Comparison of ENCODE assay signal across 19 cellular contexts in genomic region chr20:58438970-58439808, GRCh38. TPM values are rescaled to one million over a fixed set of nuclear protein-coding genes. Genes with fewer than 3 reads are reported as not detected.
A peak's percentile ranks its signal among the peaks of the same experiment; 100 is the strongest.
DNase-seq lines count a peak whose midpoint lies in the region; ATAC-seq lines count a peak whose summit lies in the region.
"Had no signal": no experiment of that assay in that cellular context is flagged by ENCODE, and none has a peak within 500 bp of the region (broad histone marks: within the 10 kb centered on the region; RNA-seq: fewer than 3 reads in every experiment).

No MANE protein-coding gene starts in this region.

- no peak overlapping the region for H2AFZ ChIP-seq in mesenchymal stem cell (ENCODE audit: low read depth, low read length)

- H2BK120ac ChIP-seq in mesenchymal stem cell (ENCODE audit: low read depth, low read length): no peak overlapping the region

- no peaks in the 10 kb centered on the region for H3K9me3 ChIP-seq in mesenchymal stem cell (ENCODE audit: control insufficient read depth, low read length)
- H3K9me3 ChIP-seq: Caco-2 had no signal

- peaks cover 28% of the 10 kb centered on the region for H3K4me1 Mint-ChIP-seq in activated T-helper 1 cell treated with anti-CD3 and anti-CD28 coated beads, Interleukin-12 subunit alpha, Interleukin-12 subunit beta, Interleukin-2, Interleukin-4 antibody, amounts not matched to agents 30 ng/mL and 10 ng/mL and 1 ng/mL, durations not matched to agents 14 hours and 24 hours and 36 hours (ENCODE audit: low read depth)
- H3K4me1 Mint-ChIP-seq in stimulated activated naive CD8-positive, alpha-beta T cell treated with anti-CD3 and anti-CD28 coated beads, Interleukin-15, amount 100 ng/mL, for 72 hours: peaks cover 47% of the 10 kb centered on the region

- no peak overlapping the region for H3K27ac ChIP-seq in mesenchymal stem cell (ENCODE audit: low read length, poor library complexity, severe bottlenecking)
- H3K27ac ChIP-seq: WERI-Rb-1 had no signal

- no peak overlapping the region for H2BK5ac ChIP-seq in mesenchymal stem cell (ENCODE audit: low read depth, low read length, poor library complexity, severe bottlenecking)

- H3K4me3 Mint-ChIP-seq in activated T-helper 1 cell treated with anti-CD3 and anti-CD28 coated beads, Interleukin-12 subunit alpha, Interleukin-12 subunit beta, Interleukin-2, Interleukin-4 antibody, amounts not matched to agents 30 ng/mL and 10 ng/mL and 1 ng/mL, durations not matched to agents 14 hours and 24 hours and 36 hours: no peak overlapping the region
- no peak overlapping the region for H3K4me3 Mint-ChIP-seq in stimulated activated naive CD8-positive, alpha-beta T cell treated with anti-CD3 and anti-CD28 coated beads, Interleukin-15, amount 100 ng/mL, for 72 hours
- H3K4me3 Mint-ChIP-seq: type B pancreatic cell had no signal

- peak overlapping the region in 1 of 2 experiments; percentile 10 for H3K14ac ChIP-seq in mesenchymal stem cell (ENCODE audit: low read length in 2 of 2)

- H3K9ac ChIP-seq in mesenchymal stem cell (ENCODE audit: low read length): no peak overlapping the region

- H3K36me3 ChIP-seq in mesenchymal stem cell (ENCODE audit: control insufficient read depth in 1 of 2, insufficient read depth in 2 of 2, low read depth in 1 of 2, low read length in 2 of 2): peaks cover 15 to 61% of the 10 kb centered on the region in 2 experiments

- intact Hi-C loops in activated T-helper 1 cell treated with anti-CD3 and anti-CD28 coated beads, Interleukin-12 subunit alpha, Interleukin-12 subunit beta, Interleukin-2, Interleukin-4 antibody, amounts not matched to agents 30 ng/mL and 10 ng/mL and 1 ng/mL, durations not matched to agents 14 hours and 24 hours and 36 hours (cut with micrococcal nuclease): no loop called here

- H3K79me1 ChIP-seq in mesenchymal stem cell (replicated peaks; ENCODE audit: low read length, poor library complexity, severe bottlenecking): peaks cover 27% of the 10 kb centered on the region

- H3K4me2 ChIP-seq in mesenchymal stem cell (ENCODE audit: low read length, poor library complexity, severe bottlenecking): no peak overlapping the region

- no peak overlapping the region for H4K8ac ChIP-seq in mesenchymal stem cell (ENCODE audit: low read length)

- peaks cover 0 to 15% of the 10 kb centered on the region in 2 donors for H3K36me3 Mint-ChIP-seq in activated naive CD4-positive, alpha-beta T cell treated with anti-CD3 and anti-CD28 coated beads, Interleukin-2, amount 50 U/mL, for 72 hours
- peaks cover 40% of the 10 kb centered on the region for H3K36me3 Mint-ChIP-seq in activated T-helper 1 cell treated with anti-CD3 and anti-CD28 coated beads, Interleukin-12 subunit alpha, Interleukin-12 subunit beta, Interleukin-2, Interleukin-4 antibody, amounts not matched to agents 30 ng/mL and 10 ng/mL and 1 ng/mL, durations not matched to agents 14 hours and 24 hours and 36 hours (ENCODE audit: low read depth)

- no peak overlapping the region for H4K91ac ChIP-seq in mesenchymal stem cell (ENCODE audit: low read length)

- no peak overlapping the region for H2AK5ac ChIP-seq in mesenchymal stem cell (ENCODE audit: low read length, severe bottlenecking)

- no peak overlapping the region for H2BK12ac ChIP-seq in mesenchymal stem cell (ENCODE audit: low read length in 2 of 2)

- H3K9me3 Mint-ChIP-seq in activated naive CD4-positive, alpha-beta T cell treated with anti-CD3 and anti-CD28 coated beads, Interleukin-2, amount 50 U/mL, for 72 hours: no peaks in the 10 kb centered on the region
- no peaks in the 10 kb centered on the region for H3K9me3 Mint-ChIP-seq in activated T-helper 1 cell treated with anti-CD3 and anti-CD28 coated beads, Interleukin-12 subunit alpha, Interleukin-12 subunit beta, Interleukin-2, Interleukin-4 antibody, amounts not matched to agents 30 ng/mL and 10 ng/mL and 1 ng/mL, durations not matched to agents 14 hours and 24 hours and 36 hours
- H3K9me3 Mint-ChIP-seq in stimulated activated naive CD8-positive, alpha-beta T cell treated with anti-CD3 and anti-CD28 coated beads, Interleukin-15, amount 100 ng/mL, for 72 hours: no peaks in the 10 kb centered on the region
- H3K9me3 Mint-ChIP-seq: IgD-negative memory B cell, type B pancreatic cell had no signal

- no peak overlapping the region for H3K4me3 ChIP-seq in mesenchymal stem cell (ENCODE audit: insufficient read depth in 1 of 2, low read depth in 1 of 2, low read length in 2 of 2)

- 96% methylated on average over 4 of the region's 5 CpGs for WGBS in mesenchymal stem cell

- H3K27me3 Mint-ChIP-seq in activated T-helper 1 cell treated with anti-CD3 and anti-CD28 coated beads, Interleukin-12 subunit alpha, Interleukin-12 subunit beta, Interleukin-2, Interleukin-4 antibody, amounts not matched to agents 30 ng/mL and 10 ng/mL and 1 ng/mL, durations not matched to agents 14 hours and 24 hours and 36 hours (ENCODE audit: insufficient read depth): no peaks in the 10 kb centered on the region
- no peaks in the 10 kb centered on the region for H3K27me3 Mint-ChIP-seq in stimulated activated naive CD8-positive, alpha-beta T cell treated with anti-CD3 and anti-CD28 coated beads, Interleukin-15, amount 100 ng/mL, for 72 hours
- H3K27me3 Mint-ChIP-seq: IgD-negative memory B cell, type B pancreatic cell had no signal

- H2BK15ac ChIP-seq in mesenchymal stem cell (ENCODE audit: low read depth, poor library complexity, severe bottlenecking): no peak overlapping the region

- DNase-seq in activated naive CD4-positive, alpha-beta T cell treated with anti-CD3 and anti-CD28 coated beads, Interleukin-2, amount 50 U/mL, for 72 hours (ENCODE audit: low spot score in 2 of 2): no peak
- no peak for DNase-seq in activated naive CD4-positive, alpha-beta T cell treated with Interleukin-2 at 50 U/mL for 16 hours
- DNase-seq in activated T-helper 1 cell treated with anti-CD3 and anti-CD28 coated beads, Interleukin-12 subunit alpha, Interleukin-12 subunit beta, Interleukin-2, Interleukin-4 antibody, amounts not matched to agents 30 ng/mL and 10 ng/mL and 1 ng/mL, durations not matched to agents 14 hours and 24 hours and 36 hours (ENCODE audit: low spot score): no peak
- no peak for DNase-seq in mesenchymal stem cell
- DNase-seq in stimulated activated naive CD8-positive, alpha-beta T cell treated with anti-CD3 and anti-CD28 coated beads, Interleukin-15, amount 100 ng/mL, for 72 hours: no peak
- DNase-seq in CD1c-positive myeloid dendritic cell (ENCODE audit: extremely low spot score): no peak
- no peak for DNase-seq in HK-2 (ENCODE audit: unreplicated experiment)
- DNase-seq: activated CD8-positive, alpha-beta memory T cell treated with anti-CD3 and anti-CD28 coated beads for 24 hours; activated effector memory CD4-positive, alpha-beta T cell treated with anti-CD3 and anti-CD28 coated beads, Interleukin-2, amount 50 U/mL, for 16 hours; aorta; Caco-2; hypothalamus; NCI-H2029; NCI-H510A; posterior cingulate gyrus; WERI-Rb-1 had no signal

- peak overlapping the region; percentile 37 to 42 for H3K4ac ChIP-seq in mesenchymal stem cell (ENCODE audit: low read depth in 1 of 2, low read length in 2 of 2)

- no peaks in the 10 kb centered on the region for H3K27me3 ChIP-seq in mesenchymal stem cell (ENCODE audit: control insufficient read depth in 1 of 2, insufficient read depth in 1 of 2, low read length in 2 of 2)

- H3K27ac Mint-ChIP-seq in activated naive CD4-positive, alpha-beta T cell treated with anti-CD3 and anti-CD28 coated beads, Interleukin-2, amount 50 U/mL, for 72 hours: peak overlapping the region; percentile 31 to 57
- peak overlapping the region; percentile 9 for H3K27ac Mint-ChIP-seq in activated T-helper 1 cell treated with anti-CD3 and anti-CD28 coated beads, Interleukin-12 subunit alpha, Interleukin-12 subunit beta, Interleukin-2, Interleukin-4 antibody, amounts not matched to agents 30 ng/mL and 10 ng/mL and 1 ng/mL, durations not matched to agents 14 hours and 24 hours and 36 hours
- peak overlapping the region; percentile 6 to 40 for H3K27ac Mint-ChIP-seq in stimulated activated naive CD8-positive, alpha-beta T cell treated with anti-CD3 and anti-CD28 coated beads, Interleukin-15, amount 100 ng/mL, for 72 hours
- H3K27ac Mint-ChIP-seq: type B pancreatic cell had no signal

- peaks cover 6% of the 10 kb centered on the region for H3K4me1 ChIP-seq in mesenchymal stem cell (ENCODE audit: control insufficient read depth, insufficient read depth, low read depth, low read length)

- no peak for ATAC-seq in activated naive CD4-positive, alpha-beta T cell treated with anti-CD3 and anti-CD28 coated beads, Interleukin-2, amount 50 U/mL, for 72 hours
- no peak for ATAC-seq in stimulated activated naive CD8-positive, alpha-beta T cell treated with anti-CD3 and anti-CD28 coated beads, Interleukin-15, amount 100 ng/mL, for 72 hours
- no peak for ATAC-seq in GM19035 (IDR thresholded peaks at IDR 0.05; ENCODE audit: unreplicated experiment)

- peak overlapping the region in 1 of 2 experiments; percentile 34 for H3K18ac ChIP-seq in mesenchymal stem cell (ENCODE audit: low read depth in 1 of 2, low read length in 2 of 2)

- no peak overlapping the region for H3K23ac ChIP-seq in mesenchymal stem cell (ENCODE audit: low read length in 2 of 2)

RNA-seq across cellular contexts. Expression of gene VAPB, which starts 50.2 kb away (rescaled TPM):
- total RNA-seq in activated naive CD4-positive, alpha-beta T cell treated with anti-CD3 and anti-CD28 coated beads, Interleukin-2, amount 50 U/mL, for 72 hours: 10 to 100 TPM; 28.0 to 43.5 TPM
- total RNA-seq in activated T-helper 1 cell treated with anti-CD3 and anti-CD28 coated beads, Interleukin-12 subunit alpha, Interleukin-12 subunit beta, Interleukin-2, Interleukin-4 antibody, amounts not matched to agents 30 ng/mL and 10 ng/mL and 1 ng/mL, durations not matched to agents 14 hours and 24 hours and 36 hours: 39.7 and 40.9 TPM in 2 replicates
- 27.2 TPM for polyA plus RNA-seq in mesenchymal stem cell (2013, experiment 1 of 2)
- polyA plus RNA-seq in mesenchymal stem cell (2013, experiment 2 of 2): 28.8 TPM
